Comparison of ENCODE assay signal across 1 cellular context in genomic region chr7:30757343-30757695, GRCh38.
TF ChIP-seq lines count a peak whose summit lies in the region.

No MANE protein-coding gene starts in this region.

TF ChIP-seq in K562, 482 proteins besides CTCF, POLR2A, EP300 and RAD21:
- TF ChIP-seq BCLAF1 (IDR thresholded peaks at IDR 0.05; ENCODE audit: borderline replicate concordance in 1 of 2, control insufficient read depth in 1 of 2, low read depth in 2 of 2, low read length in 1 of 2): no peak
- no peak for TF ChIP-seq PML (IDR thresholded peaks at IDR 0.05; ENCODE audit: low read length)
TF ChIP-seq in K562: peak in this region for 0.
